ENCODE assay signal across 8 cellular contexts in genomic region chr17:43673516-43674323, GRCh38. TPM values are rescaled to one million over a fixed set of nuclear protein-coding genes. Genes with fewer than 3 reads are reported as not detected.
DNase-seq lines count a peak whose midpoint lies in the region; ATAC-seq and TF ChIP-seq lines count a peak whose summit lies in the region.

No MANE protein-coding gene starts in this region.

- no peak overlapping the region for H3K9ac ChIP-seq in MM.1S (ENCODE audit: low read length)

- no peak overlapping the region for H3K4me2 ChIP-seq in MM.1S (ENCODE audit: low read depth, low read length)

- H3K9me2 ChIP-seq in MM.1S (replicated peaks; ENCODE audit: insufficient read depth, low read length): no peaks in the 10 kb centered on the region

- H3F3A ChIP-seq in MM.1S (ENCODE audit: insufficient read depth, low read length): no peaks in the 10 kb centered on the region

- ATAC-seq in T-cell (replicated peaks in 1 of 4) (peak; percentile 56 to 68 (median 66)), heart right ventricle (peak; percentile 53 to 78 (median 66)), HG02571 (IDR thresholded peaks at IDR 0.05; ENCODE audit: unreplicated experiment) (no peak)
- ATAC-seq in activated naive CD8-positive, alpha-beta T cell treated with anti-CD3 and anti-CD28 coated beads, Interleukin-2, amount 50 U/mL, for 24 hours: peak; percentile 26

- no peaks in the 10 kb centered on the region for H3K36me3 Mint-ChIP-seq in T-cell
- H3K36me3 Mint-ChIP-seq in activated naive CD8-positive, alpha-beta T cell treated with anti-CD3 and anti-CD28 coated beads, Interleukin-2, amount 50 U/mL, for 24 hours (ENCODE audit: low read depth): no peaks in the 10 kb centered on the region

- H4K20me1 ChIP-seq in MM.1S (ENCODE audit: insufficient read depth, low read length): no peaks in the 10 kb centered on the region

- peaks cover 7 to 13% of the 10 kb centered on the region in 2 donors for H3K27me3 Mint-ChIP-seq in T-cell
- H3K27me3 Mint-ChIP-seq in activated naive CD8-positive, alpha-beta T cell treated with anti-CD3 and anti-CD28 coated beads, Interleukin-2, amount 50 U/mL, for 24 hours: peaks cover 3% of the 10 kb centered on the region

- H3K4me1 Mint-ChIP-seq in T-cell: peaks cover 12 to 18% (median 15%) of the 10 kb centered on the region in 3 donors
- H3K4me1 Mint-ChIP-seq in activated naive CD8-positive, alpha-beta T cell treated with anti-CD3 and anti-CD28 coated beads, Interleukin-2, amount 50 U/mL, for 24 hours: peaks cover 15% of the 10 kb centered on the region

- no peak overlapping the region for H3K4me3 Mint-ChIP-seq in T-cell
- H3K4me3 Mint-ChIP-seq in activated naive CD8-positive, alpha-beta T cell treated with anti-CD3 and anti-CD28 coated beads, Interleukin-2, amount 50 U/mL, for 24 hours: no peak overlapping the region

- intact Hi-C loops in heart right ventricle (cut with DNase I): loop anchor here in 7 of 10 donors (1.0 to 5.0 kb wide), 4 partner anchors 96 to 151 kb away; no protein-coding TSS in a partner anchor

- no peaks in the 10 kb centered on the region for H3K79me2 ChIP-seq in MM.1S (ENCODE audit: low read length)

- POLR2A ChIA-PET in T-cell (lab: Charles Lee): interaction anchor here in 1 of 2 donors (0.5 kb wide), 1 partner anchor 13 kb away, joined by 4 read pairs; no protein-coding TSS in a partner anchor

- H3K4me3 ChIP-seq in MM.1S (ENCODE audit: low read length) (no peak overlapping the region), heart right ventricle (no peak overlapping the region), retinal pigment epithelial cell (ENCODE audit: low read length) (no peak overlapping the region)

- no peaks in the 10 kb centered on the region for H3K9me3 Mint-ChIP-seq in T-cell
- H3K9me3 Mint-ChIP-seq in activated naive CD8-positive, alpha-beta T cell treated with anti-CD3 and anti-CD28 coated beads, Interleukin-2, amount 50 U/mL, for 24 hours: no peaks in the 10 kb centered on the region

- DNase-seq in EH (ENCODE audit: low read depth) (peak; percentile 69), MM.1S (peak; percentile 56), T-cell (peak; percentile 13 to 76 (median 61)), heart right ventricle (peak; percentile 73 to 81), retinal pigment epithelial cell (ENCODE audit: low read depth) (no peak), amniotic stem cell (lab: John Stamatoyannopoulos, UW) (no peak)
- peak; percentile 79 for DNase-seq in activated naive CD8-positive, alpha-beta T cell treated with anti-CD3 and anti-CD28 coated beads, Interleukin-2, amount 50 U/mL, for 24 hours

- H3K9me3 ChIP-seq in MM.1S (replicated peaks; ENCODE audit: insufficient read depth, low read length) (no peaks in the 10 kb centered on the region), heart right ventricle (no peaks in the 10 kb centered on the region)

- H3K27ac ChIP-seq in MM.1S (ENCODE audit: low read length) (no peak overlapping the region), heart right ventricle (peak overlapping the region in 2 of 10 donors; percentile 54 to 59)

- TF ChIP-seq CTCF in MM.1S (IDR thresholded peaks at IDR 0.05; ENCODE audit: low read length) (peak; percentile 88), heart right ventricle (IDR thresholded peaks at IDR 0.05) (peak; percentile 91 to 99 (median 96)), retinal pigment epithelial cell (conservative IDR thresholded peaks at IDR 0.05; ENCODE audit: low read depth, low read length) (peak; percentile 98)

- H3K27ac Mint-ChIP-seq in T-cell: no peak overlapping the region
- H3K27ac Mint-ChIP-seq in activated naive CD8-positive, alpha-beta T cell treated with anti-CD3 and anti-CD28 coated beads, Interleukin-2, amount 50 U/mL, for 24 hours: no peak overlapping the region

- CTCF ChIA-PET in T-cell (lab: Charles Lee): interaction anchor here (0.5 to 4.0 kb wide), 13 partner anchors 10 to 797 kb away, joined by 3 to 27 read pairs (median 4); no protein-coding TSS in a partner anchor

- H3K4me1 ChIP-seq in MM.1S (ENCODE audit: low read length): peaks cover 26% of the 10 kb centered on the region
- peaks cover 3 to 43% (median 20%) of the 10 kb centered on the region in 9 donors for H3K4me1 ChIP-seq in heart right ventricle

- H2AFZ ChIP-seq in MM.1S (ENCODE audit: low read length): no peak overlapping the region

- H3K36me3 ChIP-seq in MM.1S (replicated peaks; ENCODE audit: insufficient read depth, low read length) (no peaks in the 10 kb centered on the region), heart right ventricle (no peaks in the 10 kb centered on the region)

- no peaks in the 10 kb centered on the region; the same call in 1 of the 2 replicates for H3K27me3 ChIP-seq in MM.1S (replicated peaks; ENCODE audit: insufficient read depth, low read length)
- no peaks in the 10 kb centered on the region for H3K27me3 ChIP-seq in heart right ventricle

- 47 to 56% methylated on average over 14 of the region's 14 CpGs for WGBS in heart right ventricle, 2 donors

RNA-seq across cellular contexts. Expression of gene MEOX1, which starts 12.0 kb away (rescaled TPM):
- total RNA-seq in T-cell (1 to 10 TPM; 2.9 to 5.5 (median 3.6) TPM), heart right ventricle (10 to 100 TPM in 8 of 10 donors, 1 to 10 TPM in 2; 6.4 to 20.7 (median 12.3) TPM)
- polyA plus RNA-seq in heart right ventricle: 10 to 100 TPM; 17.0 to 25.3 TPM

Comparison
In these comparisons a context has a peak if more than half of its experiments do, and no peak if none do; other contexts are left out.
1. DNase-seq: peak in EH (single experiment), MM.1S (single experiment), T-cell (34 of 34), activated naive CD8-positive, alpha-beta T cell treated with anti-CD3 and anti-CD28 coated beads, Interleukin-2, amount 50 U/mL, for 24 hours (single experiment) and heart right ventricle (2 of 2); none in retinal pigment epithelial cell (single experiment) and amniotic stem cell (single experiment).
2. Peak in every context shown above with its lines, with median percentiles within 50 percentile points of each other: CTCF ChIP-seq.